9 cellular contexts compared by ENCODE assay signal in genomic region chr1:93814059-93814794, GRCh38.
DNase-seq lines count a peak whose midpoint lies in the region; ATAC-seq and TF ChIP-seq lines count a peak whose summit lies in the region.
"Had no signal": no experiment of that assay in that cellular context is flagged by ENCODE, and none has a peak within 500 bp of the region (broad histone marks: within the 10 kb centered on the region; RNA-seq: fewer than 3 reads in every experiment).

No MANE protein-coding gene starts in this region.

- no peak overlapping the region for H3K4me3 ChIP-seq in fibroblast of lung (replicated peaks in 1 of 4; ENCODE audit: control extremely low read depth in 1 of 4, insufficient read depth in 1 of 4, low read depth in 3 of 4, low read length in 4 of 4)

- H3K27ac ChIP-seq in fibroblast of lung (ENCODE audit: insufficient read depth, low read length): no peak overlapping the region

- intact Hi-C loops in CD14-positive monocyte (cut with micrococcal nuclease): loop anchor here (2.0 to 10.0 kb wide), 3 partner anchors 182 to 509 kb away; no protein-coding TSS in a partner anchor
- intact Hi-C loops in activated CD8-positive, alpha-beta T cell treated with anti-CD3 and anti-CD28 coated beads for 36 hours (cut with micrococcal nuclease): loop anchor here (1.0 to 10.0 kb wide), 2 partner anchors 185 to 379 kb away; no protein-coding TSS in a partner anchor

- no peaks in the 10 kb centered on the region for H3K9me3 ChIP-seq in fibroblast of lung (ENCODE audit: control insufficient read depth, insufficient read depth, low read depth, low read length)

- no peak overlapping the region for H3K27ac Mint-ChIP-seq in CD14-positive monocyte
- H3K27ac Mint-ChIP-seq in activated CD8-positive, alpha-beta T cell treated with anti-CD3 and anti-CD28 coated beads for 36 hours: no peak overlapping the region
- peak overlapping the region in 1 of 2 donors; percentile 66 for H3K27ac Mint-ChIP-seq in natural killer cell treated with Interleukin-12 subunit alpha and Interleukin-12 subunit beta and Interleukin-15 and Interleukin-18, amount 100 ng/mL, for 72 hours
- H3K27ac Mint-ChIP-seq: T-helper 1 cell treated with Interleukin-12 subunit alpha and Interleukin-12 subunit beta and Interleukin-4 antibody, amounts not matched to agents 30 μg/mL and 1 μg/mL, for 36 hours had no signal

- no peaks in the 10 kb centered on the region for H3K27me3 ChIP-seq in fibroblast of lung (ENCODE audit: control insufficient read depth, insufficient read depth, low read length)

- TF ChIP-seq CTCF in CD14-positive monocyte (IDR thresholded peaks at IDR 0.05) (peak; percentile 94), fibroblast of lung (conservative IDR thresholded peaks at IDR 0.05 in 1 of 2, IDR thresholded peaks at IDR 0.05 in 1 of 2; ENCODE audit: low read depth in 1 of 2, low read length in 2 of 2) (peak; percentile 100)
- peak; percentile 84 for TF ChIP-seq CTCF in activated CD8-positive, alpha-beta T cell treated with anti-CD3 and anti-CD28 coated beads for 36 hours (IDR thresholded peaks at IDR 0.05)

- CTCF ChIA-PET in activated CD8-positive, alpha-beta T cell treated with anti-CD3 and anti-CD28 coated beads for 36 hours (lab: Charles Lee): interaction anchor here (0.6 to 11.0 kb wide), 46 partner anchors 8 to 510 kb away, joined by 3 to 293 read pairs (median 4); partner anchors contain the start of gene BCAR3

- peaks cover 0 to 4% (median 0%) of the 10 kb centered on the region in 7 donors for H3K9me3 Mint-ChIP-seq in CD14-positive monocyte
- H3K9me3 Mint-ChIP-seq in activated CD8-positive, alpha-beta T cell treated with anti-CD3 and anti-CD28 coated beads for 36 hours: no peaks in the 10 kb centered on the region
- no peaks in the 10 kb centered on the region for H3K9me3 Mint-ChIP-seq in natural killer cell treated with Interleukin-12 subunit alpha and Interleukin-12 subunit beta and Interleukin-15 and Interleukin-18, amount 100 ng/mL, for 72 hours
- H3K9me3 Mint-ChIP-seq: T-helper 1 cell treated with Interleukin-12 subunit alpha and Interleukin-12 subunit beta and Interleukin-4 antibody, amounts not matched to agents 30 μg/mL and 1 μg/mL, for 36 hours had no signal

- peaks cover 19% of the 10 kb centered on the region for H3K4me1 ChIP-seq in fibroblast of lung (ENCODE audit: control insufficient read depth, extremely low read depth, insufficient read depth, low read length)

- no peaks in the 10 kb centered on the region for H4K20me1 ChIP-seq in fibroblast of lung (ENCODE audit: control insufficient read depth, extremely low read depth, insufficient read depth, low read length)

- H3K4me1 Mint-ChIP-seq in CD14-positive monocyte: peaks cover 42% of the 10 kb centered on the region
- peaks cover 17% of the 10 kb centered on the region for H3K4me1 Mint-ChIP-seq in activated CD8-positive, alpha-beta T cell treated with anti-CD3 and anti-CD28 coated beads for 36 hours (ENCODE audit: low read depth)
- H3K4me1 Mint-ChIP-seq in natural killer cell treated with Interleukin-12 subunit alpha and Interleukin-12 subunit beta and Interleukin-15 and Interleukin-18, amount 100 ng/mL, for 72 hours (ENCODE audit: low read depth in 2 of 2): peaks cover 39 to 42% of the 10 kb centered on the region in 2 donors

- H3K4me2 ChIP-seq in fibroblast of lung (ENCODE audit: extremely low read depth, insufficient read depth, low read length): no peak overlapping the region

- H3K9ac ChIP-seq in fibroblast of lung (ENCODE audit: insufficient read depth, low read length): no peak overlapping the region

- H3K27me3 Mint-ChIP-seq in CD14-positive monocyte (ENCODE audit: low read depth in 3 of 3): peaks cover 0 to 2% (median 0%) of the 10 kb centered on the region in 3 donors
- no peaks in the 10 kb centered on the region for H3K27me3 Mint-ChIP-seq in activated CD8-positive, alpha-beta T cell treated with anti-CD3 and anti-CD28 coated beads for 36 hours
- H3K27me3 Mint-ChIP-seq in natural killer cell treated with Interleukin-12 subunit alpha and Interleukin-12 subunit beta and Interleukin-15 and Interleukin-18, amount 100 ng/mL, for 72 hours: peaks cover 0 to 5% of the 10 kb centered on the region in 2 donors

- POLR2A ChIA-PET in activated CD8-positive, alpha-beta T cell treated with anti-CD3 and anti-CD28 coated beads for 36 hours (lab: Charles Lee): interaction anchor here (1.0 kb wide), 1 partner anchor 181 kb away, joined by 3 read pairs; no protein-coding TSS in a partner anchor

- no peaks in the 10 kb centered on the region for H3K79me2 ChIP-seq in fibroblast of lung (ENCODE audit: control insufficient read depth, insufficient read depth, low read length)

- no peak overlapping the region for H3K4me3 Mint-ChIP-seq in CD14-positive monocyte
- H3K4me3 Mint-ChIP-seq in activated CD8-positive, alpha-beta T cell treated with anti-CD3 and anti-CD28 coated beads for 36 hours: no peak overlapping the region
- H3K4me3 Mint-ChIP-seq in natural killer cell treated with Interleukin-12 subunit alpha and Interleukin-12 subunit beta and Interleukin-15 and Interleukin-18, amount 100 ng/mL, for 72 hours: no peak overlapping the region
- H3K4me3 Mint-ChIP-seq: T-helper 1 cell treated with Interleukin-12 subunit alpha and Interleukin-12 subunit beta and Interleukin-4 antibody, amounts not matched to agents 30 μg/mL and 1 μg/mL, for 36 hours had no signal

- no peaks in the 10 kb centered on the region for H3K36me3 Mint-ChIP-seq in CD14-positive monocyte
- H3K36me3 Mint-ChIP-seq in activated CD8-positive, alpha-beta T cell treated with anti-CD3 and anti-CD28 coated beads for 36 hours (ENCODE audit: low read depth): no peaks in the 10 kb centered on the region
- no peaks in the 10 kb centered on the region for H3K36me3 Mint-ChIP-seq in natural killer cell treated with Interleukin-12 subunit alpha and Interleukin-12 subunit beta and Interleukin-15 and Interleukin-18, amount 100 ng/mL, for 72 hours

- ATAC-seq in GM19025 (IDR thresholded peaks at IDR 0.05; ENCODE audit: low read depth, unreplicated experiment): peak; percentile 64
- ATAC-seq in activated CD8-positive, alpha-beta T cell treated with anti-CD3 and anti-CD28 coated beads for 36 hours: peak; percentile 76
- peak in 1 of 2 donors; percentile 81 for ATAC-seq in natural killer cell treated with Interleukin-12 subunit alpha and Interleukin-12 subunit beta and Interleukin-15 and Interleukin-18, amount 100 ng/mL, for 72 hours

- DNase-seq in CD14-positive monocyte (ENCODE audit: low spot score) (no peak), HT1080 (ENCODE audit: low read depth) (peak; percentile 90), NCI-H748 treated with DMSO at 0.1 percent for 48 hours (lab: John Stamatoyannopoulos, UW) (peak; percentile 10), fibroblast of lung (ENCODE audit: low read depth in 2 of 2) (peak; percentile 73 to 89), ureter (ENCODE audit: low spot score) (peak; percentile 69)
- peak; percentile 69 for DNase-seq in activated CD8-positive, alpha-beta T cell treated with anti-CD3 and anti-CD28 coated beads for 36 hours
- DNase-seq in natural killer cell treated with Interleukin-12 subunit alpha and Interleukin-12 subunit beta and Interleukin-15 and Interleukin-18, amount 100 ng/mL, for 72 hours (ENCODE audit: low spot score): peak; percentile 73

- no peaks in the 10 kb centered on the region for H3K36me3 ChIP-seq in fibroblast of lung (ENCODE audit: control insufficient read depth, insufficient read depth, low read length)

- no peak overlapping the region for H2AFZ ChIP-seq in fibroblast of lung (ENCODE audit: low read length)
